12 cellular contexts compared by ENCODE assay signal in the genomic region with DNA sequence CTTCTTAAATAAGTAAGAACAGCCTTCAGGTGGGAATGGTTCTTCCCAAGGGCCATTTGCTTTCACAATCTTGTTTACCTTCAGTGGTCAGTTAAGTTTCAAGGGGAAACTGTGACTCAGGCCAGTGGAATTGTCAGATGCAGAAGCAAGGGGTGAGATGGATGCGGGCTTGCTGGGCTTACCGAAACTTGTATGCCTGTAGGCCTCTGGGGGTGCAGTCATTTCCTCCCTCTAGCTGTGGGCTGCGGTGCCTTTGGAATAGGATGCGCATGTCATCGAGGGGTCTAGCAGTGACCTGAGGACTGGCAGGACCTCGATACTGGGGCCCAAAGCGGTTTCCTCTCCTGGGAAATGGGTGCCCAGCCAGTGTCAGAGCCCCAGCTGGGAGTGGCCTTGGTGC.
A peak's percentile ranks its signal among the peaks of the same experiment; 100 is the strongest.
DNase-seq lines count a peak whose midpoint lies in the region; ATAC-seq, FAIRE-seq and TF ChIP-seq lines count a peak whose summit lies in the region.
"Had no signal": no experiment of that assay in that cellular context is flagged by ENCODE, and none has a peak within 500 bp of the region (broad histone marks: within the 10 kb centered on the region; RNA-seq: fewer than 3 reads in every experiment).

No MANE protein-coding gene starts in this region.

- H3K27me3 ChIP-seq in HepG2 (ENCODE audit: control insufficient read depth in 1 of 2, insufficient read depth in 2 of 2, low read length in 2 of 2) (no peaks in the 10 kb centered on the region), right lobe of liver (no peaks in the 10 kb centered on the region), brain microvascular endothelial cell (replicated peaks) (no peaks in the 10 kb centered on the region)

- H3K36me3 ChIP-seq in HepG2 (replicated peaks in 1 of 2; ENCODE audit: control insufficient read depth in 1 of 2, insufficient read depth in 2 of 2, low read length in 2 of 2) (peaks cover 5 to 15% of the 10 kb centered on the region in 2 experiments; a peak in 2 of 5 replicates), right lobe of liver (no peaks in the 10 kb centered on the region), brain microvascular endothelial cell (replicated peaks) (no peaks in the 10 kb centered on the region)

- H3K79me2 ChIP-seq in HepG2 (ENCODE audit: insufficient read depth, low read length), result no peaks in the 10 kb centered on the region

- FAIRE-seq in HepG2 (lab: Jason Lieb, UNC), result no peak

- in situ Hi-C loops in HepG2 (cut with HindIII; ENCODE audit: extremely low pct_ligation_motif_present, low pct_unique_long_range_greater_than_20kb), result no loop called here
- in situ Hi-C loops in brain microvascular endothelial cell (cut with HindIII; ENCODE audit: low pct_ligation_motif_present, low sequenced_read_pairs), result no loop called here

- DNase-seq in HepG2 (ENCODE audit: low spot score) (no peak), right lobe of liver (no peak), brain microvascular endothelial cell (peak; percentile 88), hepatic stellate cell (ENCODE audit: low spot score) (peak; percentile 95), cerebellar nuclear complex (lab: John Stamatoyannopoulos, UW) (no peak), activated T-cell treated with anti-CD3 and anti-CD28 coated beads for 4 hours (no peak)
- DNase-seq in effector CD8-positive, alpha-beta T cell (lab: John Stamatoyannopoulos, UW), result no peak
- DNase-seq: activated naive CD4-positive, alpha-beta T cell treated with Interleukin-2 at 50 U/mL for 16 hours; effector CD4-positive, alpha-beta T cell; naive thymus-derived CD4-positive, alpha-beta T cell; NCI-H526 had no signal

- no peak for ATAC-seq in HepG2
- no peak for ATAC-seq in right lobe of liver
- ATAC-seq in GM21723 (IDR thresholded peaks at IDR 0.05; ENCODE audit: unreplicated experiment), result no peak
- ATAC-seq: naive thymus-derived CD4-positive, alpha-beta T cell had no signal

- BruUV-seq in HepG2 (replicated peaks; lab: Mats Ljungman, UMichigan), result no TSS peak

- H3K4me3 ChIP-seq in HepG2 (replicated peaks in 1 of 3; ENCODE audit: insufficient read depth in 1 of 3, low read depth in 2 of 3, low read length in 3 of 3) (no peak overlapping the region), right lobe of liver (no peak overlapping the region), brain microvascular endothelial cell (ENCODE audit: low read depth, low read length) (no peak overlapping the region)

- H3K9ac ChIP-seq in HepG2 (ENCODE audit: insufficient read depth, low read depth, low read length), result no peak overlapping the region

- H3K27ac ChIP-seq in HepG2 (ENCODE audit: extremely low read length, insufficient read depth, low read length), result no peak overlapping the region
- H3K27ac ChIP-seq in right lobe of liver, result no peak overlapping the region
- H3K27ac ChIP-seq in brain microvascular endothelial cell, result no peak overlapping the region

- H3K9me3 ChIP-seq in HepG2 (ENCODE audit: low read length), result no peaks in the 10 kb centered on the region
- no peaks in the 10 kb centered on the region for H3K9me3 ChIP-seq in right lobe of liver

- POLR2A ChIA-PET in HepG2 (lab: Yijun Ruan, JAX), result no interaction called here

- intact Hi-C loops in HepG2 (cut with micrococcal nuclease; ENCODE audit: unreplicated experiment), result no loop called here
- intact Hi-C loops in right lobe of liver (cut with DNase I), result no loop called here

- CTCF ChIA-PET in HepG2 (lab: Yijun Ruan, JAX; ENCODE audit: low intra/inter-chr PET ratio, low total read pairs), result no interaction called here

- TF ChIP-seq CTCF in HepG2 (CRISPR knock-in tag; IDR thresholded peaks at IDR 0.05) (no peak), right lobe of liver (IDR thresholded peaks at IDR 0.05) (no peak), brain microvascular endothelial cell (IDR thresholded peaks at IDR 0.05; ENCODE audit: low read depth, low read length, missing control alignments) (peak; percentile 49)

- TF ChIP-seq POLR2A in HepG2 (IDR thresholded peaks at IDR 0.05; ENCODE audit: insufficient read depth in 1 of 2, low read depth in 2 of 2, low read length in 2 of 2), result no peak
- no peak for TF ChIP-seq POLR2A in right lobe of liver (IDR thresholded peaks at IDR 0.05)

- no peak overlapping the region for H2AFZ ChIP-seq in HepG2 (ENCODE audit: low read length)

- no peak overlapping the region for H3K4me2 ChIP-seq in HepG2 (ENCODE audit: low read depth, low read length)

- TF ChIP-seq EP300 in HepG2 (IDR thresholded peaks at IDR 0.05; ENCODE audit: low read depth in 2 of 2, low read length in 2 of 2) (no peak), HepG2 (CRISPR knock-in tag; IDR thresholded peaks at IDR 0.05; ENCODE audit: borderline replicate concordance) (no peak)

- H4K20me1 ChIP-seq in HepG2 (ENCODE audit: insufficient read depth, low read length), result no peaks in the 10 kb centered on the region

- 100% methylated on average over 3 of the region's 7 CpGs for WGBS in HepG2 (ENCODE audit: low lambda C conversion rate)
- WGBS in right lobe of liver (ENCODE audit: insufficient coverage, low coverage, low lambda C conversion rate, missing lambda C conversion rate), result 100% methylated on average over 1 of the region's 7 CpGs

- no peak for TF ChIP-seq RAD21 in HepG2 (CRISPR knock-in tag; IDR thresholded peaks at IDR 0.05)

- H3K4me1 ChIP-seq in HepG2 (ENCODE audit: insufficient read depth, low read length) (no peaks in the 10 kb centered on the region), right lobe of liver (no peaks in the 10 kb centered on the region)

TF ChIP-seq in HepG2, 621 proteins besides CTCF, POLR2A, EP300 and RAD21:
- TF ChIP-seq FOSL2 (CRISPR knock-in tag; IDR thresholded peaks at IDR 0.05), result 0 out of 2 replicates have a peak, but pooled peaks have one; percentile 9
- no peak for TF ChIP-seq ZNF256 (CRISPR knock-in tag; conservative IDR thresholded peaks at IDR 0.05)
- TF ChIP-seq MYNN (CRISPR knock-in tag; IDR thresholded peaks at IDR 0.05; ENCODE audit: low read depth), result no peak
- TF ChIP-seq ZSCAN31 (CRISPR knock-in tag; IDR thresholded peaks at IDR 0.05; ENCODE audit: low read depth), result no peak
- TF ChIP-seq HMGA1 (CRISPR knock-in tag; conservative IDR thresholded peaks at IDR 0.05), result no peak
- TF ChIP-seq SNAI1 (CRISPR knock-in tag; IDR thresholded peaks at IDR 0.05; ENCODE audit: borderline replicate concordance), result no peak
- TF ChIP-seq FOXC1 (CRISPR knock-in tag; IDR thresholded peaks at IDR 0.05; ENCODE audit: borderline replicate concordance), result no peak

Comparison
In these comparisons a context has a peak if more than half of its experiments do, and no peak if none do; other contexts are left out.
1. DNase-seq: peak in brain microvascular endothelial cell (single experiment) and hepatic stellate cell (single experiment); none in HepG2 (single experiment), right lobe of liver (0 of 3), cerebellar nuclear complex (0 of 2), effector CD8-positive, alpha-beta T cell (single experiment) and activated T-cell treated with anti-CD3 and anti-CD28 coated beads for 4 hours (single experiment).